In the genomic region with DNA sequence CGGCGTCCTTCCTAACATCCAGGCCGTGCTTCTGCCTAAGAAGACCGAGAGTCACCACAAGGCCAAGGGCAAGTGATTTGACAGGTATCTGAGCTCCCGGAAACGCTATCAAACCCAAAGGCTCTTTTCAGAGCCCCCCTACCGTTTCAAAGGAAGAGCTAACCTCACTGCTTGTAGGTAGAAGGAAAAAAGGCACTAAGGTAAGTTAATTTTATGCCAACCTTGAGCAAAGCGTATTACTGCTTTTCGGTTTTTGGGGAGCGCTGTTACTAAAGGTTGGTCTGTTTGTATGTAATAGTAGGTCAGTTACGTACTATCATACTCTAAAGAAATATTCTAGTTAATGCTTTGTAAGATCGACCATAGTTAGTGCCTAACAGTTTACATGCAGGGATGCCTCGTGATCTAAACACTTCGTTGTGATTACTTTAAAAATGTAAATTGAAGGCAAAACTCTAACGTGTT, we compare ENCODE assay signal across 1 cellular context.
TF ChIP-seq lines count a peak whose summit lies in the region.

No MANE protein-coding gene starts in this region.

TF ChIP-seq in HepG2, 621 proteins besides CTCF, POLR2A, EP300 and RAD21 (continued from another document and continues in another):
- TF ChIP-seq, protein P1, sequence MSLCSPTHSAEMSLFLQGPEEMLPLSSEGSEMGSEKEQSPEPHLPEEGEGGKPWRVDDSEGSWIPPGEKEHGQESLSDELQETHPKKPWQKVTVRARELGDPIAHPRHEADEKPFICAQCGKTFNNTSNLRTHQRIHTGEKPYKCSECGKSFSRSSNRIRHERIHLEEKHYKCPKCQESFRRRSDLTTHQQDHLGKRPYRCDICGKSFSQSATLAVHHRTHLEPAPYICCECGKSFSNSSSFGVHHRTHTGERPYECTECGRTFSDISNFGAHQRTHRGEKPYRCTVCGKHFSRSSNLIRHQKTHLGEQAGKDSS (CRISPR knock-in tag; IDR thresholded peaks at IDR 0.05; ENCODE audit: borderline replicate concordance, low read depth) = no peak
- TF ChIP-seq, protein P2, sequence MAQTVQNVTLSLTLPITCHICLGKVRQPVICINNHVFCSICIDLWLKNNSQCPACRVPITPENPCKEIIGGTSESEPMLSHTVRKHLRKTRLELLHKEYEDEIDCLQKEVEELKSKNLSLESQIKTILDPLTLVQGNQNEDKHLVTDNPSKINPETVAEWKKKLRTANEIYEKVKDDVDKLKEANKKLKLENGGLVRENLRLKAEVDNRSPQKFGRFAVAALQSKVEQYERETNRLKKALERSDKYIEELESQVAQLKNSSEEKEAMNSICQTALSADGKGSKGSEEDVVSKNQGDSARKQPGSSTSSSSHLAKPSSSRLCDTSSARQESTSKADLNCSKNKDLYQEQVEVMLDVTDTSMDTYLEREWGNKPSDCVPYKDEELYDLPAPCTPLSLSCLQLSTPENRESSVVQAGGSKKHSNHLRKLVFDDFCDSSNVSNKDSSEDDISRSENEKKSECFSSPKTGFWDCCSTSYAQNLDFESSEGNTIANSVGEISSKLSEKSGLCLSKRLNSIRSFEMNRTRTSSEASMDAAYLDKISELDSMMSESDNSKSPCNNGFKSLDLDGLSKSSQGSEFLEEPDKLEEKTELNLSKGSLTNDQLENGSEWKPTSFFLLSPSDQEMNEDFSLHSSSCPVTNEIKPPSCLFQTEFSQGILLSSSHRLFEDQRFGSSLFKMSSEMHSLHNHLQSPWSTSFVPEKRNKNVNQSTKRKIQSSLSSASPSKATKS (CRISPR knock-in tag; IDR thresholded peaks at IDR 0.05) = no peak
- TF ChIP-seq ZNF564 (CRISPR knock-in tag; IDR thresholded peaks at IDR 0.05) = peak; percentile 64; the same call in 1 of the 2 replicates
- TF ChIP-seq, protein P3, sequence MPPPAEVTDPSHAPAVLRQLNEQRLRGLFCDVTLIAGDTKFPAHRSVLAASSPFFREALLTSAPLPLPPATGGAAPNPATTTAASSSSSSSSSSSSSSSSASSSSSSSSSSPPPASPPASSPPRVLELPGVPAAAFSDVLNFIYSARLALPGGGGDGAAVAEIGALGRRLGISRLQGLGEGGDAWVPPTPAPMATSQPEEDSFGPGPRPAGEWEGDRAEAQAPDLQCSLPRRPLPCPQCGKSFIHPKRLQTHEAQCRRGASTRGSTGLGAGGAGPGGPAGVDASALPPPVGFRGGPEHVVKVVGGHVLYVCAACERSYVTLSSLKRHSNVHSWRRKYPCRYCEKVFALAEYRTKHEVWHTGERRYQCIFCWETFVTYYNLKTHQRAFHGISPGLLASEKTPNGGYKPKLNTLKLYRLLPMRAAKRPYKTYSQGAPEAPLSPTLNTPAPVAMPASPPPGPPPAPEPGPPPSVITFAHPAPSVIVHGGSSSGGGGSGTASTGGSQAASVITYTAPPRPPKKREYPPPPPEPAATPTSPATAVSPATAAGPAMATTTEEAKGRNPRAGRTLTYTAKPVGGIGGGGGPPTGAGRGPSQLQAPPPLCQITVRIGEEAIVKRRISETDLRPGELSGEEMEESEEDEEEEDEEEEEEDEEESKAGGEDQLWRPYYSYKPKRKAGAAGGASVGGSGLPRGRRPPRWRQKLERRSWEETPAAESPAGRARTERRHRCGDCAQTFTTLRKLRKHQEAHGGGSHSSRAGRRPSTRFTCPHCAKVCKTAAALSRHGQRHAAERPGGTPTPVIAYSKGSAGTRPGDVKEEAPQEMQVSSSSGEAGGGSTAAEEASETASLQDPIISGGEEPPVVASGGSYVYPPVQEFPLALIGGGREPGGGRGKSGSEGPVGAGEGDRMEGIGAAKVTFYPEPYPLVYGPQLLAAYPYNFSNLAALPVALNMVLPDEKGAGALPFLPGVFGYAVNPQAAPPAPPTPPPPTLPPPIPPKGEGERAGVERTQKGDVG (CRISPR knock-in tag; IDR thresholded peaks at IDR 0.05; ENCODE audit: borderline replicate concordance) = no peak
- TF ChIP-seq, protein P4, sequence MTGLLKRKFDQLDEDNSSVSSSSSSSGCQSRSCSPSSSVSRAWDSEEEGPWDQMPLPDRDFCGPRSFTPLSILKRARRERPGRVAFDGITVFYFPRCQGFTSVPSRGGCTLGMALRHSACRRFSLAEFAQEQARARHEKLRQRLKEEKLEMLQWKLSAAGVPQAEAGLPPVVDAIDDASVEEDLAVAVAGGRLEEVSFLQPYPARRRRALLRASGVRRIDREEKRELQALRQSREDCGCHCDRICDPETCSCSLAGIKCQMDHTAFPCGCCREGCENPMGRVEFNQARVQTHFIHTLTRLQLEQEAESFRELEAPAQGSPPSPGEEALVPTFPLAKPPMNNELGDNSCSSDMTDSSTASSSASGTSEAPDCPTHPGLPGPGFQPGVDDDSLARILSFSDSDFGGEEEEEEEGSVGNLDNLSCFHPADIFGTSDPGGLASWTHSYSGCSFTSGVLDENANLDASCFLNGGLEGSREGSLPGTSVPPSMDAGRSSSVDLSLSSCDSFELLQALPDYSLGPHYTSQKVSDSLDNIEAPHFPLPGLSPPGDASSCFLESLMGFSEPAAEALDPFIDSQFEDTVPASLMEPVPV (CRISPR knock-in tag; IDR thresholded peaks at IDR 0.05) = no peak
- no peak for TF ChIP-seq ZNF44 (CRISPR knock-in tag; IDR thresholded peaks at IDR 0.05)
- no peak for TF ChIP-seq ZNF350 (CRISPR knock-in tag; IDR thresholded peaks at IDR 0.05; ENCODE audit: borderline replicate concordance, low read depth)
- TF ChIP-seq GTF2F1 (IDR thresholded peaks at IDR 0.05; ENCODE audit: low read length) = no peak
- TF ChIP-seq NR2F2 (IDR thresholded peaks at IDR 0.05; ENCODE audit: borderline replicate concordance, low read depth) = no peak
- peak; percentile 76 for TF ChIP-seq TGIF2 (CRISPR knock-in tag; IDR thresholded peaks at IDR 0.05)
- TF ChIP-seq CHD2 (IDR thresholded peaks at IDR 0.05; ENCODE audit: low read depth, low read length) = no peak
- TF ChIP-seq, protein P5, sequence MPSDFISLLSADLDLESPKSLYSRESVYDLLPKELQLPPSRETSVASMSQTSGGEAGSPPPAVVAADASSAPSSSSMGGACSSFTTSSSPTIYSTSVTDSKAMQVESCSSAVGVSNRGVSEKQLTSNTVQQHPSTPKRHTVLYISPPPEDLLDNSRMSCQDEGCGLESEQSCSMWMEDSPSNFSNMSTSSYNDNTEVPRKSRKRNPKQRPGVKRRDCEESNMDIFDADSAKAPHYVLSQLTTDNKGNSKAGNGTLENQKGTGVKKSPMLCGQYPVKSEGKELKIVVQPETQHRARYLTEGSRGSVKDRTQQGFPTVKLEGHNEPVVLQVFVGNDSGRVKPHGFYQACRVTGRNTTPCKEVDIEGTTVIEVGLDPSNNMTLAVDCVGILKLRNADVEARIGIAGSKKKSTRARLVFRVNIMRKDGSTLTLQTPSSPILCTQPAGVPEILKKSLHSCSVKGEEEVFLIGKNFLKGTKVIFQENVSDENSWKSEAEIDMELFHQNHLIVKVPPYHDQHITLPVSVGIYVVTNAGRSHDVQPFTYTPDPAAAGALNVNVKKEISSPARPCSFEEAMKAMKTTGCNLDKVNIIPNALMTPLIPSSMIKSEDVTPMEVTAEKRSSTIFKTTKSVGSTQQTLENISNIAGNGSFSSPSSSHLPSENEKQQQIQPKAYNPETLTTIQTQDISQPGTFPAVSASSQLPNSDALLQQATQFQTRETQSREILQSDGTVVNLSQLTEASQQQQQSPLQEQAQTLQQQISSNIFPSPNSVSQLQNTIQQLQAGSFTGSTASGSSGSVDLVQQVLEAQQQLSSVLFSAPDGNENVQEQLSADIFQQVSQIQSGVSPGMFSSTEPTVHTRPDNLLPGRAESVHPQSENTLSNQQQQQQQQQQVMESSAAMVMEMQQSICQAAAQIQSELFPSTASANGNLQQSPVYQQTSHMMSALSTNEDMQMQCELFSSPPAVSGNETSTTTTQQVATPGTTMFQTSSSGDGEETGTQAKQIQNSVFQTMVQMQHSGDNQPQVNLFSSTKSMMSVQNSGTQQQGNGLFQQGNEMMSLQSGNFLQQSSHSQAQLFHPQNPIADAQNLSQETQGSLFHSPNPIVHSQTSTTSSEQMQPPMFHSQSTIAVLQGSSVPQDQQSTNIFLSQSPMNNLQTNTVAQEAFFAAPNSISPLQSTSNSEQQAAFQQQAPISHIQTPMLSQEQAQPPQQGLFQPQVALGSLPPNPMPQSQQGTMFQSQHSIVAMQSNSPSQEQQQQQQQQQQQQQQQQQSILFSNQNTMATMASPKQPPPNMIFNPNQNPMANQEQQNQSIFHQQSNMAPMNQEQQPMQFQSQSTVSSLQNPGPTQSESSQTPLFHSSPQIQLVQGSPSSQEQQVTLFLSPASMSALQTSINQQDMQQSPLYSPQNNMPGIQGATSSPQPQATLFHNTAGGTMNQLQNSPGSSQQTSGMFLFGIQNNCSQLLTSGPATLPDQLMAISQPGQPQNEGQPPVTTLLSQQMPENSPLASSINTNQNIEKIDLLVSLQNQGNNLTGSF (CRISPR knock-in tag; IDR thresholded peaks at IDR 0.05) = no peak
- TF ChIP-seq, protein P6, sequence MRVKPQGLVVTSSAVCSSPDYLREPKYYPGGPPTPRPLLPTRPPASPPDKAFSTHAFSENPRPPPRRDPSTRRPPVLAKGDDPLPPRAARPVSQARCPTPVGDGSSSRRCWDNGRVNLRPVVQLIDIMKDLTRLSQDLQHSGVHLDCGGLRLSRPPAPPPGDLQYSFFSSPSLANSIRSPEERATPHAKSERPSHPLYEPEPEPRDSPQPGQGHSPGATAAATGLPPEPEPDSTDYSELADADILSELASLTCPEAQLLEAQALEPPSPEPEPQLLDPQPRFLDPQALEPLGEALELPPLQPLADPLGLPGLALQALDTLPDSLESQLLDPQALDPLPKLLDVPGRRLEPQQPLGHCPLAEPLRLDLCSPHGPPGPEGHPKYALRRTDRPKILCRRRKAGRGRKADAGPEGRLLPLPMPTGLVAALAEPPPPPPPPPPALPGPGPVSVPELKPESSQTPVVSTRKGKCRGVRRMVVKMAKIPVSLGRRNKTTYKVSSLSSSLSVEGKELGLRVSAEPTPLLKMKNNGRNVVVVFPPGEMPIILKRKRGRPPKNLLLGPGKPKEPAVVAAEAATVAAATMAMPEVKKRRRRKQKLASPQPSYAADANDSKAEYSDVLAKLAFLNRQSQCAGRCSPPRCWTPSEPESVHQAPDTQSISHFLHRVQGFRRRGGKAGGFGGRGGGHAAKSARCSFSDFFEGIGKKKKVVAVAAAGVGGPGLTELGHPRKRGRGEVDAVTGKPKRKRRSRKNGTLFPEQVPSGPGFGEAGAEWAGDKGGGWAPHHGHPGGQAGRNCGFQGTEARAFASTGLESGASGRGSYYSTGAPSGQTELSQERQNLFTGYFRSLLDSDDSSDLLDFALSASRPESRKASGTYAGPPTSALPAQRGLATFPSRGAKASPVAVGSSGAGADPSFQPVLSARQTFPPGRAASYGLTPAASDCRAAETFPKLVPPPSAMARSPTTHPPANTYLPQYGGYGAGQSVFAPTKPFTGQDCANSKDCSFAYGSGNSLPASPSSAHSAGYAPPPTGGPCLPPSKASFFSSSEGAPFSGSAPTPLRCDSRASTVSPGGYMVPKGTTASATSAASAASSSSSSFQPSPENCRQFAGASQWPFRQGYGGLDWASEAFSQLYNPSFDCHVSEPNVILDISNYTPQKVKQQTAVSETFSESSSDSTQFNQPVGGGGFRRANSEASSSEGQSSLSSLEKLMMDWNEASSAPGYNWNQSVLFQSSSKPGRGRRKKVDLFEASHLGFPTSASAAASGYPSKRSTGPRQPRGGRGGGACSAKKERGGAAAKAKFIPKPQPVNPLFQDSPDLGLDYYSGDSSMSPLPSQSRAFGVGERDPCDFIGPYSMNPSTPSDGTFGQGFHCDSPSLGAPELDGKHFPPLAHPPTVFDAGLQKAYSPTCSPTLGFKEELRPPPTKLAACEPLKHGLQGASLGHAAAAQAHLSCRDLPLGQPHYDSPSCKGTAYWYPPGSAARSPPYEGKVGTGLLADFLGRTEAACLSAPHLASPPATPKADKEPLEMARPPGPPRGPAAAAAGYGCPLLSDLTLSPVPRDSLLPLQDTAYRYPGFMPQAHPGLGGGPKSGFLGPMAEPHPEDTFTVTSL (CRISPR knock-in tag; IDR thresholded peaks at IDR 0.05; ENCODE audit: borderline replicate concordance) = no peak
- TF ChIP-seq SKI (IDR thresholded peaks at IDR 0.05; ENCODE audit: partially characterized antibody) = no peak
- TF ChIP-seq, protein P7, sequence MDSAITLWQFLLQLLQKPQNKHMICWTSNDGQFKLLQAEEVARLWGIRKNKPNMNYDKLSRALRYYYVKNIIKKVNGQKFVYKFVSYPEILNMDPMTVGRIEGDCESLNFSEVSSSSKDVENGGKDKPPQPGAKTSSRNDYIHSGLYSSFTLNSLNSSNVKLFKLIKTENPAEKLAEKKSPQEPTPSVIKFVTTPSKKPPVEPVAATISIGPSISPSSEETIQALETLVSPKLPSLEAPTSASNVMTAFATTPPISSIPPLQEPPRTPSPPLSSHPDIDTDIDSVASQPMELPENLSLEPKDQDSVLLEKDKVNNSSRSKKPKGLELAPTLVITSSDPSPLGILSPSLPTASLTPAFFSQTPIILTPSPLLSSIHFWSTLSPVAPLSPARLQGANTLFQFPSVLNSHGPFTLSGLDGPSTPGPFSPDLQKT (CRISPR knock-in tag; IDR thresholded peaks at IDR 0.05; ENCODE audit: borderline replicate concordance) = no peak
- no peak for TF ChIP-seq ZNF296 (CRISPR knock-in tag; conservative IDR thresholded peaks at IDR 0.05)
- TF ChIP-seq ZNF3 (CRISPR knock-in tag; IDR thresholded peaks at IDR 0.05) = no peak
- no peak for TF ChIP-seq MLLT10 (CRISPR knock-in tag; IDR thresholded peaks at IDR 0.05)
- TF ChIP-seq, protein P8, sequence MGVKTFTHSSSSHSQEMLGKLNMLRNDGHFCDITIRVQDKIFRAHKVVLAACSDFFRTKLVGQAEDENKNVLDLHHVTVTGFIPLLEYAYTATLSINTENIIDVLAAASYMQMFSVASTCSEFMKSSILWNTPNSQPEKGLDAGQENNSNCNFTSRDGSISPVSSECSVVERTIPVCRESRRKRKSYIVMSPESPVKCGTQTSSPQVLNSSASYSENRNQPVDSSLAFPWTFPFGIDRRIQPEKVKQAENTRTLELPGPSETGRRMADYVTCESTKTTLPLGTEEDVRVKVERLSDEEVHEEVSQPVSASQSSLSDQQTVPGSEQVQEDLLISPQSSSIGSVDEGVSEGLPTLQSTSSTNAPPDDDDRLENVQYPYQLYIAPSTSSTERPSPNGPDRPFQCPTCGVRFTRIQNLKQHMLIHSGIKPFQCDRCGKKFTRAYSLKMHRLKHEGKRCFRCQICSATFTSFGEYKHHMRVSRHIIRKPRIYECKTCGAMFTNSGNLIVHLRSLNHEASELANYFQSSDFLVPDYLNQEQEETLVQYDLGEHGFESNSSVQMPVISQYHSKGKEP (CRISPR knock-in tag; IDR thresholded peaks at IDR 0.05) = no peak
- TF ChIP-seq ZBTB20 (CRISPR knock-in tag; IDR thresholded peaks at IDR 0.05; ENCODE audit: borderline replicate concordance, low read depth) = 0 out of 2 replicates have a peak, but pooled peaks have one; percentile 64
- TF ChIP-seq HNF4A (CRISPR knock-in tag; IDR thresholded peaks at IDR 0.05) = no peak
- TF ChIP-seq SRSF9 (IDR thresholded peaks at IDR 0.05; ENCODE audit: borderline replicate concordance, insufficient read depth, low read depth, low read length, poor library complexity, severe bottlenecking) = no peak
- TF ChIP-seq NFIC (IDR thresholded peaks at IDR 0.05; ENCODE audit: low read length) = no peak
- no peak; the same call in 1 of the 2 replicates for TF ChIP-seq HOXA9 (CRISPR knock-in tag; IDR thresholded peaks at IDR 0.05; ENCODE audit: borderline replicate concordance)
- TF ChIP-seq ATF7-NPFF (CRISPR knock-in tag; IDR thresholded peaks at IDR 0.05; ENCODE audit: low read depth) = no peak
- TF ChIP-seq, protein P9, sequence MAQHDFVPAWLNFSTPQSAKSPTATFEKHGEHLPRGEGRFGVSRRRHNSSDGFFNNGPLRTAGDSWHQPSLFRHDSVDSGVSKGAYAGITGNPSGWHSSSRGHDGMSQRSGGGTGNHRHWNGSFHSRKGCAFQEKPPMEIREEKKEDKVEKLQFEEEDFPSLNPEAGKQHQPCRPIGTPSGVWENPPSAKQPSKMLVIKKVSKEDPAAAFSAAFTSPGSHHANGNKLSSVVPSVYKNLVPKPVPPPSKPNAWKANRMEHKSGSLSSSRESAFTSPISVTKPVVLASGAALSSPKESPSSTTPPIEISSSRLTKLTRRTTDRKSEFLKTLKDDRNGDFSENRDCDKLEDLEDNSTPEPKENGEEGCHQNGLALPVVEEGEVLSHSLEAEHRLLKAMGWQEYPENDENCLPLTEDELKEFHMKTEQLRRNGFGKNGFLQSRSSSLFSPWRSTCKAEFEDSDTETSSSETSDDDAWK (CRISPR knock-in tag; IDR thresholded peaks at IDR 0.05) = no peak
- no peak for TF ChIP-seq DR1 (CRISPR knock-in tag; IDR thresholded peaks at IDR 0.05)
- TF ChIP-seq HNRNPH1 (optimal IDR thresholded peaks at IDR 0.05; ENCODE audit: low read depth, low read length) = no peak
- no peak for TF ChIP-seq ZMYM4 (CRISPR knock-in tag; IDR thresholded peaks at IDR 0.05)
